In the genomic region with DNA sequence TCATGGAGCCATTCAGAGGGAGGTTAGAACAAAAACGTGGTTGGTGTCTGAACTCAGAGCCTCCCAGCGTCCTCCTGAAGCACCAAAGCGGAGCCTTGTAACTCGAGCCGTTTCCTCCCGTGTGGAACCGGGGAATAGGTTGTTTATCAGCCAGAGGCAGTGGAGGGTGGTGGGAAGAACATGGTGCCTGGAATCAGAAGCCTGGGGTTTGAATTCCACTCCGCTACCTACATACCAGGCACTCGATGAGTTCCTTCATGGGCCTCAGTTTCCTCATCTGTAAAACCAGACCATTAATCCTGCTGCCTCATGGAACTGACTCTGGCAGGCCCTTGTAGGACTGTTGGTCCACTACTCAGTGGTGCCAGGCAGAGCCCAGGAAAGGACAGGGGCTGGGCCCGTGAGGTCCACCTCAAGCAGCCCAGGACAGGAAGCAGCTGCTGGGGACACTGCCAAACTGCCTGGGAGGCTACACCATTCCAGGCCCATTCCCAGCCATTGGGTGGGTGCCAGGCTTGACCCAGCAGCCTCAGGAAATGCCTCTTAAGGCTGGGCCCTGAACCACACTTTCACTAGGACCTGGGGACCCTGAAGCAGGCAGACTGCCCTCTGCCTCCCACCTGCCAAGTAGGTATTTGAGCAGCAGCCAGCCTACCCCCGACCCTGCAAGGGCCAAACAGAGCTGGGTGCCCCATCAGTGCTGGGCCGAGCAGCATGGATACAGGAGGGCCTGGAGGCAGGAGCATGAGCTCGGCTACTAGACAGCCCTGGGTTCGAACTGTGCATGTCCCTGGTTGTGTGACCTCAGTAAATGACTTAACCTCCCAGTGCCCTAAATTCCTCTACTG, we compare ENCODE assay signal across 11 cellular contexts. TPM values are rescaled to one million over a fixed set of nuclear protein-coding genes. Genes with fewer than 3 reads are reported as not detected.
DNase-seq lines count a peak whose midpoint lies in the region; ATAC-seq and TF ChIP-seq lines count a peak whose summit lies in the region.
"Had no signal": no experiment of that assay in that cellular context is flagged by ENCODE, and none has a peak within 500 bp of the region (broad histone marks: within the 10 kb centered on the region; RNA-seq: fewer than 3 reads in every experiment).

No MANE protein-coding gene starts in this region.

- peaks cover 47% of the 10 kb centered on the region for H3K36me3 Mint-ChIP-seq in dendritic cell treated with granulocyte-macrophage colony-stimulating factor and Interleukin-4, amounts not matched to agents 40 ng/mL and 50 ng/mL, for 4 days (ENCODE audit: low read depth)
- H3K36me3 Mint-ChIP-seq: brain had no signal

- H3K27me3 ChIP-seq in AG04450 (ENCODE audit: control insufficient read depth, insufficient read depth, low read length) (no peaks in the 10 kb centered on the region), lower lobe of right lung (ENCODE audit: low read depth) (no peaks in the 10 kb centered on the region)

- peaks cover 68% of the 10 kb centered on the region for H3K4me1 Mint-ChIP-seq in dendritic cell treated with granulocyte-macrophage colony-stimulating factor and Interleukin-4, amounts not matched to agents 40 ng/mL and 50 ng/mL, for 4 days (ENCODE audit: low read depth)

- peaks cover 27% of the 10 kb centered on the region for H3K4me1 ChIP-seq in lower lobe of right lung

- H3K36me3 ChIP-seq in lower lobe of right lung: peaks cover 45% of the 10 kb centered on the region

- no peak for DNase-seq in AG04450 (ENCODE audit: low read depth, low spot score)
- peak; percentile 19 for DNase-seq in KBM-7
- DNase-seq in lower lobe of right lung: no peak
- DNase-seq in COR-L47 (lab: John Stamatoyannopoulos, UW): no peak
- DNase-seq in activated CD4-positive, CD25-positive, alpha-beta regulatory T cell treated with anti-CD3 and anti-CD28 coated beads, Interleukin-2, amount 50 U/mL, for 72 hours: no peak
- DNase-seq in HuH-7 (ENCODE audit: low spot score): no peak
- DNase-seq: KG1 had no signal

- H3K4me3 ChIP-seq in AG04450 (ENCODE audit: low read depth, low read length) (no peak overlapping the region), lower lobe of right lung (no peak overlapping the region)

- in situ Hi-C loops in KBM-7 (cut with MboI; ENCODE audit: low pct_unique_long_range_greater_than_20kb, low sequenced_read_pairs): no loop called here

- ATAC-seq in lower lobe of right lung: peak in 1 of 2 donors; percentile 10
- ATAC-seq in HG03439 (IDR thresholded peaks at IDR 0.05; ENCODE audit: unreplicated experiment): no peak

- peak overlapping the region; percentile 57 for H3K27ac ChIP-seq in AG04450 (ENCODE audit: low read depth, low read length)
- H3K27ac ChIP-seq in lower lobe of right lung: peak overlapping the region; percentile 7

- TF ChIP-seq CTCF in AG04450 (IDR thresholded peaks at IDR 0.05; ENCODE audit: low read depth, low read length) (no peak), lower lobe of right lung (IDR thresholded peaks at IDR 0.05) (no peak)

- POLR2A ChIA-PET in AG04450 (lab: Yijun Ruan, JAX): interaction anchor here (1.3 kb wide), 1 partner anchor 80 kb away, joined by 3 read pairs; no protein-coding TSS in a partner anchor

- H3K27ac Mint-ChIP-seq in dendritic cell treated with granulocyte-macrophage colony-stimulating factor and Interleukin-4, amounts not matched to agents 40 ng/mL and 50 ng/mL, for 4 days: peak overlapping the region; percentile 29

- H3K9me3 ChIP-seq in AG04450 (ENCODE audit: control insufficient read depth, insufficient read depth, low read length): no peaks in the 10 kb centered on the region
- H3K9me3 ChIP-seq in lower lobe of right lung: no peaks in the 10 kb centered on the region

- no peak overlapping the region for H3K4me3 Mint-ChIP-seq in dendritic cell treated with granulocyte-macrophage colony-stimulating factor and Interleukin-4, amounts not matched to agents 40 ng/mL and 50 ng/mL, for 4 days
- H3K4me3 Mint-ChIP-seq: brain; CD8-positive, alpha-beta memory T cell had no signal

- peaks cover 2% of the 10 kb centered on the region for H3K27me3 Mint-ChIP-seq in dendritic cell treated with granulocyte-macrophage colony-stimulating factor and Interleukin-4, amounts not matched to agents 40 ng/mL and 50 ng/mL, for 4 days
- H3K27me3 Mint-ChIP-seq: CD8-positive, alpha-beta memory T cell had no signal

- H3K9me3 Mint-ChIP-seq in dendritic cell treated with granulocyte-macrophage colony-stimulating factor and Interleukin-4, amounts not matched to agents 40 ng/mL and 50 ng/mL, for 4 days: no peaks in the 10 kb centered on the region
- H3K9me3 Mint-ChIP-seq: brain; CD8-positive, alpha-beta memory T cell had no signal

- CTCF ChIA-PET in AG04450 (lab: Charles Lee): interaction anchor here (0.8 to 5.2 kb wide), 12 partner anchors 12 to 90 kb away, joined by 4 to 104 read pairs (median 17); no protein-coding TSS in a partner anchor

- intact Hi-C loops in dendritic cell treated with granulocyte-macrophage colony-stimulating factor and Interleukin-4, amounts not matched to agents 40 ng/mL and 50 ng/mL, for 4 days (cut with micrococcal nuclease): loop anchor here (5.0 kb wide), 1 partner anchor 32 kb away; the partner anchor contains the start of gene PRKCD
- intact Hi-C loops in lower lobe of right lung (cut with DNase I): no loop called here

RNA-seq across cellular contexts. Expression of gene PRKCD, which starts 33.4 kb away (rescaled TPM):
- polyA plus RNA-seq in AG04450 (2011; rRNA removed): 13.6 and 13.7 TPM in 2 replicates
- 18.7 and 19.7 TPM in 2 replicates for polyA minus RNA-seq in AG04450 (2011; rRNA and poly(A)+ RNA removed)
- total RNA-seq in lower lobe of right lung: 103 TPM
